Comparison of ENCODE assay signal across 13 cellular contexts in the genomic region with DNA sequence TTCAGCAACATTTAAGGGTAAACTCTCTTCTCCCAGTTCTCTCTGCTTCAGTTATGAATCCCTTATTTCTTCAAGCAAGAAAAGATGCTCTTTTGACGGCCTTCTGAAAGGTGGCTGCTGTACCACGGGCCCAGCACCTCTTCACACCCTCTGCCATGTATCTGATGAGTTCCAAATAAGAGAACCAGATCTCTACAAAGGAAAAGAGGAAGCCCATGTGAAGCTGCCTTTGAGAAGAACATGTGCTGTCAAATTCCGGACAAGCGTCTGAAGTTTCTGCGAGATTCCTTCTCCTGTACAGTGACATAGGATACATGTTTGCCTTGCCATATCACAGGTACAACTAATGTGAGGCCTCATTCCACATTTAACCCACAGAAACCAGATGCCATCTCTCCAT. TPM values are rescaled to one million over a fixed set of nuclear protein-coding genes. Genes with fewer than 3 reads are reported as not detected.
DNase-seq lines count a peak whose midpoint lies in the region; ATAC-seq and TF ChIP-seq lines count a peak whose summit lies in the region.
"Had no signal": no experiment of that assay in that cellular context is flagged by ENCODE, and none has a peak within 500 bp of the region (broad histone marks: within the 10 kb centered on the region; RNA-seq: fewer than 3 reads in every experiment).

No MANE protein-coding gene starts in this region.

- H3K36me3 ChIP-seq in CD4-positive, alpha-beta memory T cell (ENCODE audit: insufficient read depth, low read length), result peaks cover 12% of the 10 kb centered on the region
- peaks cover 11% of the 10 kb centered on the region for H3K36me3 ChIP-seq in neutrophil
- H3K36me3 ChIP-seq: gastroesophageal sphincter had no signal

- no peaks in the 10 kb centered on the region for H3K27me3 Mint-ChIP-seq in CD4-positive, alpha-beta memory T cell
- H3K27me3 Mint-ChIP-seq in activated naive CD8-positive, alpha-beta T cell treated with anti-CD3 and anti-CD28 coated beads for 36 hours, result no peaks in the 10 kb centered on the region

- peak overlapping the region in 3 of 8 donors; percentile 48 to 60 (median 49) for H3K4me3 Mint-ChIP-seq in CD4-positive, alpha-beta memory T cell
- no peak overlapping the region for H3K4me3 Mint-ChIP-seq in activated naive CD8-positive, alpha-beta T cell treated with anti-CD3 and anti-CD28 coated beads for 36 hours
- H3K4me3 Mint-ChIP-seq: activated CD8-positive, alpha-beta T cell treated with anti-CD3 and anti-CD28 coated beads, Interleukin-2, amount 10 ng/mL, durations not matched to agents 7 days and 5 days had no signal

- CTCF ChIA-PET in CD4-positive, alpha-beta memory T cell (lab: Charles Lee; ENCODE audit: partially characterized antibody), result interaction anchor here (1.3 to 1.8 kb wide), 6 partner anchors 9 to 106 kb away, joined by 3 to 9 read pairs (median 5); a partner anchor contains a TSS

- H3K27ac ChIP-seq in CD4-positive, alpha-beta memory T cell (ENCODE audit: low read depth, low read length), result peak overlapping the region; percentile 77
- H3K27ac ChIP-seq in neutrophil, result peak overlapping the region; percentile 94
- H3K27ac ChIP-seq: SK-N-MC had no signal

- no peak for DNase-seq in CD4-positive, alpha-beta memory T cell
- peak; percentile 37 to 46 for DNase-seq in Kasumi-1 (lab: John Stamatoyannopoulos, UW)
- no peak for DNase-seq in activated naive CD8-positive, alpha-beta T cell treated with anti-CD3 and anti-CD28 coated beads for 36 hours
- no peak for DNase-seq in T-helper 9 cell
- DNase-seq: activated CD8-positive, alpha-beta T cell treated with anti-CD3 and anti-CD28 coated beads, Interleukin-2, amount 10 ng/mL, durations not matched to agents 7 days and 5 days; aorta; NCI-H2107; stimulated activated CD4-positive, alpha-beta T cell treated with anti-CD3 and anti-CD28 coated beads, Interleukin-4, amount 100 ng/mL, for 24 hours had no signal

- no peaks in the 10 kb centered on the region for H3K9me3 ChIP-seq in CD4-positive, alpha-beta memory T cell (ENCODE audit: control insufficient read depth in 1 of 2, low read length in 2 of 2)
- H3K9me3 ChIP-seq in neutrophil, result no peaks in the 10 kb centered on the region
- H3K9me3 ChIP-seq: gastroesophageal sphincter had no signal

- H3K4me1 ChIP-seq in CD4-positive, alpha-beta memory T cell (ENCODE audit: insufficient read depth, low read length), result peaks cover 98% of the 10 kb centered on the region
- H3K4me1 ChIP-seq in neutrophil (ENCODE audit: control insufficient read depth in 1 of 2, insufficient read depth in 1 of 2, low read depth in 1 of 2, low read length in 1 of 2), result peaks cover 74 to 83% of the 10 kb centered on the region in 2 experiments

- H3K4me1 Mint-ChIP-seq in CD4-positive, alpha-beta memory T cell, result peaks cover 62 to 92% (median 83%) of the 10 kb centered on the region in 4 donors
- peaks cover 48% of the 10 kb centered on the region for H3K4me1 Mint-ChIP-seq in activated naive CD8-positive, alpha-beta T cell treated with anti-CD3 and anti-CD28 coated beads for 36 hours

- no peak overlapping the region for H3K4me3 ChIP-seq in CD4-positive, alpha-beta memory T cell (ENCODE audit: low read length in 2 of 2)
- H3K4me3 ChIP-seq in neutrophil (ENCODE audit: low read depth in 1 of 2, low read length in 1 of 2), result peak overlapping the region; percentile 10 to 43
- H3K4me3 ChIP-seq: gastroesophageal sphincter, SK-N-MC had no signal

- H3K27ac Mint-ChIP-seq in CD4-positive, alpha-beta memory T cell, result peak overlapping the region; percentile 94 to 99 (median 95)
- peak overlapping the region; percentile 65 for H3K27ac Mint-ChIP-seq in activated naive CD8-positive, alpha-beta T cell treated with anti-CD3 and anti-CD28 coated beads for 36 hours

- peaks cover 18 to 30% of the 10 kb centered on the region in 2 donors for H3K36me3 Mint-ChIP-seq in CD4-positive, alpha-beta memory T cell
- no peaks in the 10 kb centered on the region for H3K36me3 Mint-ChIP-seq in activated naive CD8-positive, alpha-beta T cell treated with anti-CD3 and anti-CD28 coated beads for 36 hours

- intact Hi-C loops in CD4-positive, alpha-beta memory T cell (cut with micrococcal nuclease), result no loop called here

- TF ChIP-seq CTCF in neutrophil (IDR thresholded peaks at IDR 0.05), result no peak

- H3K9me3 Mint-ChIP-seq in CD4-positive, alpha-beta memory T cell, result peaks cover 0 to 2% (median 0%) of the 10 kb centered on the region in 8 donors
- no peaks in the 10 kb centered on the region for H3K9me3 Mint-ChIP-seq in activated naive CD8-positive, alpha-beta T cell treated with anti-CD3 and anti-CD28 coated beads for 36 hours

- POLR2A ChIA-PET in CD4-positive, alpha-beta memory T cell (lab: Charles Lee; ENCODE audit: partially characterized antibody), result interaction anchor here (1.1 to 5.1 kb wide), 4 partner anchors 17 to 60 kb away, joined by 3 to 32 read pairs (median 10); a partner anchor contains a TSS

- ATAC-seq in GM18498 (IDR thresholded peaks at IDR 0.05; ENCODE audit: unreplicated experiment) (no peak), HG03139 (IDR thresholded peaks at IDR 0.05; ENCODE audit: unreplicated experiment) (no peak)
- ATAC-seq: activated CD8-positive, alpha-beta T cell treated with anti-CD3 and anti-CD28 coated beads, Interleukin-2, amount 10 ng/mL, durations not matched to agents 7 days and 5 days; gastroesophageal sphincter had no signal

- H3K27me3 ChIP-seq in CD4-positive, alpha-beta memory T cell (ENCODE audit: insufficient read depth, low read length), result no peaks in the 10 kb centered on the region
- H3K27me3 ChIP-seq in neutrophil, result no peaks in the 10 kb centered on the region
- H3K27me3 ChIP-seq: gastroesophageal sphincter had no signal

RNA-seq across cellular contexts. Expression of a gene that starts 59.2 kb away (rescaled TPM):
- 10 to 100 TPM; 55.8 to 56.9 TPM for total RNA-seq in CD4-positive, alpha-beta memory T cell
- 100 to 1,000 TPM in 1 of 2 donors, 10 to 100 TPM in 1; 48.2 to 118 TPM for polyA plus RNA-seq in CD4-positive, alpha-beta memory T cell
- total RNA-seq in activated naive CD8-positive, alpha-beta T cell treated with anti-CD3 and anti-CD28 coated beads for 36 hours, result 1 to 10 TPM; 2.4 TPM

Comparison
In these comparisons a context has a peak if more than half of its experiments do, and no peak if none do; other contexts are left out.
1. DNase-seq: peak in Kasumi-1 (2 of 2); none in CD4-positive, alpha-beta memory T cell (0 of 5), activated naive CD8-positive, alpha-beta T cell treated with anti-CD3 and anti-CD28 coated beads for 36 hours (single experiment) and T-helper 9 cell (single experiment).
2. H3K4me3 ChIP-seq: peak in neutrophil (2 of 2); none in CD4-positive, alpha-beta memory T cell (0 of 2).
3. RNA of a gene that starts 59.2 kb away (total RNA-seq): 55.8 to 56.9 TPM in CD4-positive, alpha-beta memory T cell; 2.4 TPM in activated naive CD8-positive, alpha-beta T cell treated with anti-CD3 and anti-CD28 coated beads for 36 hours; every median in the first group is over 10 times any median in the second.